9 cellular contexts compared by ENCODE assay signal in the genomic region with DNA sequence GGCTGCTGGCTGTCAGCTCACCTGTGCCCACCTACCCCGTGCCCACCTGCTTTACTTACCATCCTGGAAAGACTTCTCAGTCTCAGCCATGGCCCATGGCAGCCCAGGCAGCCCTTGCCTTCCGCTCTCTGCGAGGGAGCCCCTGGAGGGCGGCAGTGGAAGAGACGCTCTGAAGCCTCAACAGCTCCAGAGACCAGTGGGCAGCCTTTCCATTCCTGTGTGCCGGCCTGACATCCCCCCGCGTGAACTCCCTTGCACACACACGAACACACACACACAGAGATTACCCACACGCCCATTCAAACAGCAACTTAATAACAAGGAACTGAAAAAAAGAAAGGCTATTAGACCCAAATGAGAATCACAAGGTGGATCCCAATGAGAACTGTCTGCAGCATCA. TPM values are rescaled to one million over a fixed set of nuclear protein-coding genes. Genes with fewer than 3 reads are reported as not detected.
DNase-seq lines count a peak whose midpoint lies in the region; ATAC-seq, FAIRE-seq and TF ChIP-seq lines count a peak whose summit lies in the region.
"Had no signal": no experiment of that assay in that cellular context is flagged by ENCODE, and none has a peak within 500 bp of the region (broad histone marks: within the 10 kb centered on the region; RNA-seq: fewer than 3 reads in every experiment).

No MANE protein-coding gene starts in this region.

- H3K9me3 Mint-ChIP-seq in CD8-positive, alpha-beta T cell = no peaks in the 10 kb centered on the region
- no peaks in the 10 kb centered on the region for H3K9me3 Mint-ChIP-seq in activated CD8-positive, alpha-beta memory T cell treated with anti-CD3 and anti-CD28 coated beads, Interleukin-2, amount 10 ng/mL, durations not matched to agents 7 days and 5 days (ENCODE audit: low read depth)

- no peak for ATAC-seq in CD8-positive, alpha-beta T cell
- ATAC-seq in activated CD8-positive, alpha-beta memory T cell treated with anti-CD3 and anti-CD28 coated beads, Interleukin-2, amount 10 ng/mL, durations not matched to agents 7 days and 5 days = no peak

- peak in 2 of 7 experiments; percentile 37 to 54 for DNase-seq in CD8-positive, alpha-beta T cell
- DNase-seq in GM18507 (ENCODE audit: extremely low spot score, insufficient read length, low read depth) (no peak), mesenteric fat pad (ENCODE audit: low spot score) (peak; percentile 55), LoVo (ENCODE audit: low spot score) (no peak), HuH-7.5 (ENCODE audit: low spot score) (no peak), prostate gland (ENCODE audit: low spot score) (no peak), EL (no peak)
- no peak for DNase-seq in activated CD8-positive, alpha-beta memory T cell treated with anti-CD3 and anti-CD28 coated beads, Interleukin-2, amount 10 ng/mL, durations not matched to agents 7 days and 5 days

- H3K27ac ChIP-seq in CD8-positive, alpha-beta T cell (ENCODE audit: low read depth, low read length) = peak overlapping the region; percentile 6
- H3K27ac ChIP-seq in prostate gland = no peak overlapping the region

- H3K4me1 Mint-ChIP-seq in CD8-positive, alpha-beta T cell (ENCODE audit: low read depth) = peaks cover 36% of the 10 kb centered on the region
- H3K4me1 Mint-ChIP-seq in activated CD8-positive, alpha-beta memory T cell treated with anti-CD3 and anti-CD28 coated beads, Interleukin-2, amount 10 ng/mL, durations not matched to agents 7 days and 5 days = peaks cover 65% of the 10 kb centered on the region

- H3K4me1 ChIP-seq in CD8-positive, alpha-beta T cell (ENCODE audit: insufficient read depth, low read length) = peaks cover 95% of the 10 kb centered on the region
- peaks cover 3% of the 10 kb centered on the region for H3K4me1 ChIP-seq in prostate gland (replicated peaks)

- WGBS in prostate gland = 81% methylated on average over 10 of the region's 10 CpGs

- CTCF ChIA-PET in CD8-positive, alpha-beta T cell (lab: Charles Lee) = interaction anchor here (1.2 kb wide), 1 partner anchor 17 kb away, joined by 3 read pairs; no protein-coding TSS in a partner anchor
- CTCF ChIA-PET in activated CD8-positive, alpha-beta memory T cell treated with anti-CD3 and anti-CD28 coated beads, Interleukin-2, amount 10 ng/mL, durations not matched to agents 7 days and 5 days (lab: Charles Lee) = no interaction called here

- peak overlapping the region; percentile 6 for H3K4me3 ChIP-seq in CD8-positive, alpha-beta T cell (ENCODE audit: low read depth, low read length)
- H3K4me3 ChIP-seq in prostate gland = no peak overlapping the region

- H3K27me3 ChIP-seq in CD8-positive, alpha-beta T cell (ENCODE audit: insufficient read depth, low read length) = no peaks in the 10 kb centered on the region
- H3K27me3 ChIP-seq in prostate gland (replicated peaks; ENCODE audit: insufficient read depth) = no peaks in the 10 kb centered on the region

- H3K27ac Mint-ChIP-seq in CD8-positive, alpha-beta T cell = no peak overlapping the region
- peak overlapping the region; percentile 4 for H3K27ac Mint-ChIP-seq in activated CD8-positive, alpha-beta memory T cell treated with anti-CD3 and anti-CD28 coated beads, Interleukin-2, amount 10 ng/mL, durations not matched to agents 7 days and 5 days

- H3K4me3 Mint-ChIP-seq in CD8-positive, alpha-beta T cell = peak overlapping the region; percentile 29
- H3K4me3 Mint-ChIP-seq in activated CD8-positive, alpha-beta memory T cell treated with anti-CD3 and anti-CD28 coated beads, Interleukin-2, amount 10 ng/mL, durations not matched to agents 7 days and 5 days = no peak overlapping the region

- peak; percentile 87 for FAIRE-seq in GM18507 (lab: Jason Lieb, UNC)
- FAIRE-seq: endometrium had no signal

- no peak for TF ChIP-seq POLR2A in prostate gland (IDR thresholded peaks at IDR 0.05)

- no peaks in the 10 kb centered on the region for H3K27me3 Mint-ChIP-seq in CD8-positive, alpha-beta T cell (ENCODE audit: low read depth)
- H3K27me3 Mint-ChIP-seq in activated CD8-positive, alpha-beta memory T cell treated with anti-CD3 and anti-CD28 coated beads, Interleukin-2, amount 10 ng/mL, durations not matched to agents 7 days and 5 days = peaks cover 51% of the 10 kb centered on the region

- POLR2A ChIA-PET in CD8-positive, alpha-beta T cell (lab: Charles Lee) = no interaction called here

- no peak for TF ChIP-seq CTCF in CD8-positive, alpha-beta T cell (IDR thresholded peaks at IDR 0.05)
- TF ChIP-seq CTCF in prostate gland (IDR thresholded peaks at IDR 0.05) = no peak

- no peaks in the 10 kb centered on the region for H3K9me3 ChIP-seq in CD8-positive, alpha-beta T cell (ENCODE audit: low read length)
- no peaks in the 10 kb centered on the region for H3K9me3 ChIP-seq in prostate gland

- no peaks in the 10 kb centered on the region for H3K36me3 Mint-ChIP-seq in CD8-positive, alpha-beta T cell
- peaks cover 2% of the 10 kb centered on the region for H3K36me3 Mint-ChIP-seq in activated CD8-positive, alpha-beta memory T cell treated with anti-CD3 and anti-CD28 coated beads, Interleukin-2, amount 10 ng/mL, durations not matched to agents 7 days and 5 days

- intact Hi-C loops in CD8-positive, alpha-beta T cell (cut with DNase I, micrococcal nuclease) = loop anchor here in 1 of 2 experiments (5.0 kb wide), 1 partner anchor 34 kb away; no protein-coding TSS in a partner anchor
- intact Hi-C loops in prostate gland (cut with DNase I) = no loop called here

- no peaks in the 10 kb centered on the region for H3K36me3 ChIP-seq in CD8-positive, alpha-beta T cell (ENCODE audit: insufficient read depth, low read length)
- no peaks in the 10 kb centered on the region for H3K36me3 ChIP-seq in prostate gland

RNA-seq across cellular contexts. Expression of gene RASA3, which starts 14.2 kb away (rescaled TPM):
- 100 to 1,000 TPM; 144 TPM for total RNA-seq in CD8-positive, alpha-beta T cell
- total RNA-seq in activated CD8-positive, alpha-beta memory T cell treated with anti-CD3 and anti-CD28 coated beads, Interleukin-2, amount 10 ng/mL, durations not matched to agents 7 days and 5 days = 10 to 100 TPM; 16.3 to 49.2 TPM
- total RNA-seq in mesenteric fat pad = 102 TPM
- total RNA-seq in prostate gland = 10 to 100 TPM in 1 of 2 donors, 1 to 10 TPM in 1; 8.6 to 12.5 TPM

RNA-seq across cellular contexts. Expression of gene CFAP97D2, which starts 32.4 kb away (rescaled TPM):
- 1 to 10 TPM; 3.8 to 4.1 TPM for total RNA-seq in CD8-positive, alpha-beta T cell
- total RNA-seq in activated CD8-positive, alpha-beta memory T cell treated with anti-CD3 and anti-CD28 coated beads, Interleukin-2, amount 10 ng/mL, durations not matched to agents 7 days and 5 days = not detected
- total RNA-seq in mesenteric fat pad (not detected), prostate gland (under 1 TPM in 1 of 2 donors, not detected in 1; 0.62 TPM)
